15 cellular contexts compared by ENCODE assay signal in the genomic region with DNA sequence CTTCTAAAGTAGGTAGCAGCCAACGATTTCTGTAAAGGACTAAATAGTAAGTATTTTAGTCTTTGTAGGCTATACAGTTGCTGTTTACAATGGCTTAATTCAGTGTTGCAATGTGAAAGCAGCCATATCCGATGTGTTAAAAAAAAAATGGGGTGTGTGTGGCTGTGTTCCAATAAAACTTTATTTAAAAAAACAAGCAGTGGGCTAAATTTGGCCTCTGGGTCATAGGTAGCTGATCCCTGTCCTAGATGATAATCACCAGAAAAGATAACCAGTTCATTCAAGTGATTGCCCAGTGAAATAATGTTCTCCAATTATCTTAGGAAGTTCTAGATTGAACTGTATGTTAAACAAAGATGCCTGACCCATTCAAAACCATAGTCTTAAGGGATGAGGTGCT.
A peak's percentile ranks its signal among the peaks of the same experiment; 100 is the strongest.
DNase-seq lines count a peak whose midpoint lies in the region; ATAC-seq, FAIRE-seq and TF ChIP-seq lines count a peak whose summit lies in the region.
"Had no signal": no experiment of that assay in that cellular context is flagged by ENCODE, and none has a peak within 500 bp of the region (broad histone marks: within the 10 kb centered on the region; RNA-seq: fewer than 3 reads in every experiment).

No MANE protein-coding gene starts in this region.

- H4K20me1 ChIP-seq in HepG2 (ENCODE audit: insufficient read depth, low read length): no peaks in the 10 kb centered on the region
- H4K20me1 ChIP-seq in GM12878 (ENCODE audit: control insufficient read depth, insufficient read depth): no peaks in the 10 kb centered on the region
- H4K20me1 ChIP-seq in keratinocyte (ENCODE audit: control insufficient read depth, extremely low read depth, insufficient read depth, low read length): no peaks in the 10 kb centered on the region

- ATAC-seq in HepG2 (no peak), right lobe of liver (no peak), GM12878 (no peak)
- ATAC-seq: Right ventricle myocardium inferior had no signal

- POLR2A ChIA-PET in HepG2 (lab: Yijun Ruan, JAX): no interaction called here
- POLR2A ChIA-PET in GM12878 (lab: Charles Lee): no interaction called here

- no peak for TF ChIP-seq CTCF in HepG2 (CRISPR knock-in tag; IDR thresholded peaks at IDR 0.05)
- no peak for TF ChIP-seq CTCF in right lobe of liver (IDR thresholded peaks at IDR 0.05)
- TF ChIP-seq CTCF in GM12878 (IDR thresholded peaks at IDR 0.05 in 2 of 3, conservative IDR thresholded peaks at IDR 0.05 in 1 of 3; ENCODE audit: control insufficient read depth in 2 of 3, extremely low read depth in 1 of 3, insufficient read depth in 1 of 3, low read depth in 3 of 3, low read length in 3 of 3): no peak
- TF ChIP-seq CTCF in keratinocyte (optimal IDR thresholded peaks at IDR 0.05 in 1 of 3, IDR thresholded peaks at IDR 0.05 in 1 of 3, conservative IDR thresholded peaks at IDR 0.05 in 1 of 3; ENCODE audit: extremely low read depth in 1 of 3, insufficient read depth in 2 of 3, low read length in 3 of 3): no peak

- H3K27ac ChIP-seq in HepG2 (ENCODE audit: extremely low read length, insufficient read depth, low read length) (no peak overlapping the region), right lobe of liver (no peak overlapping the region), GM12878 (ENCODE audit: control insufficient read depth, insufficient read depth) (no peak overlapping the region), keratinocyte (ENCODE audit: control insufficient read depth, insufficient read depth, low read length) (no peak overlapping the region)

- DNase-seq in HepG2 (ENCODE audit: low spot score) (no peak), right lobe of liver (no peak), GM12878 (ENCODE audit: low read depth, low spot score) (no peak), keratinocyte (ENCODE audit: low read depth, low spot score) (no peak), NCI-H2171 treated with DMSO at 0.1 percent for 48 hours (lab: John Stamatoyannopoulos, UW) (no peak), GM12892 (ENCODE audit: insufficient read length) (no peak)
- no peak for DNase-seq in effector CD8-positive, alpha-beta T cell (lab: John Stamatoyannopoulos, UW)
- DNase-seq: C1 segment of cervical spinal cord; CD8-positive, alpha-beta memory T cell; NCI-H1092 treated with DMSO at 0.1 percent for 48 hours; NCI-H2081; NCI-H446 treated with DMSO at 0.1 percent for 48 hours; Peyer's patch had no signal

- TF ChIP-seq RAD21 in HepG2 (CRISPR knock-in tag; IDR thresholded peaks at IDR 0.05) (no peak), GM12878 (IDR thresholded peaks at IDR 0.05; ENCODE audit: insufficient read depth, low read depth, low read length) (no peak)

- dilution Hi-C loops in keratinocyte (cut with MboI; ENCODE audit: extremely low pct_ligation_motif_present, low sequenced_read_pairs): no loop called here

- H3K9me3 ChIP-seq in HepG2 (ENCODE audit: low read length): no peaks in the 10 kb centered on the region
- no peaks in the 10 kb centered on the region for H3K9me3 ChIP-seq in right lobe of liver
- no peaks in the 10 kb centered on the region for H3K9me3 ChIP-seq in GM12878 (replicated peaks; ENCODE audit: control insufficient read depth, insufficient read depth, low read length)
- H3K9me3 ChIP-seq in keratinocyte (ENCODE audit: control insufficient read depth, low read depth, low read length): no peaks in the 10 kb centered on the region
- H3K9me3 ChIP-seq: Peyer's patch had no signal

- no peak for FAIRE-seq in HepG2 (lab: Jason Lieb, UNC)
- FAIRE-seq in GM12878 (lab: Jason Lieb, UNC): no peak
- FAIRE-seq in keratinocyte (lab: Jason Lieb, UNC): no peak
- FAIRE-seq in GM12892 (lab: Jason Lieb, UNC): no peak
- FAIRE-seq: H54 had no signal

- H3K4me2 ChIP-seq in HepG2 (ENCODE audit: low read depth, low read length): no peak overlapping the region
- no peak overlapping the region for H3K4me2 ChIP-seq in GM12878 (ENCODE audit: control insufficient read depth, insufficient read depth)
- peak overlapping the region; percentile 45 for H3K4me2 ChIP-seq in keratinocyte (ENCODE audit: control insufficient read depth, extremely low read depth, insufficient read depth, low read depth, low read length)

- peaks cover 0 to 2% of the 10 kb centered on the region in 2 experiments; a peak in 1 of 5 replicates for H3K36me3 ChIP-seq in HepG2 (replicated peaks in 1 of 2; ENCODE audit: control insufficient read depth in 1 of 2, insufficient read depth in 2 of 2, low read length in 2 of 2)
- H3K36me3 ChIP-seq in right lobe of liver: peaks cover 0 to 5% (median 0%) of the 10 kb centered on the region in 4 donors
- H3K36me3 ChIP-seq in GM12878 (ENCODE audit: control insufficient read depth in 2 of 2, insufficient read depth in 2 of 2, low read length in 1 of 2): peaks cover 0 to 15% of the 10 kb centered on the region in 2 experiments; a peak in 3 of 4 replicates
- H3K36me3 ChIP-seq in keratinocyte (ENCODE audit: control insufficient read depth in 2 of 2, extremely low read depth in 1 of 2, insufficient read depth in 2 of 2, low read length in 2 of 2): no peaks in the 10 kb centered on the region

- no peaks in the 10 kb centered on the region for H3K4me1 ChIP-seq in HepG2 (ENCODE audit: insufficient read depth, low read length)
- no peaks in the 10 kb centered on the region for H3K4me1 ChIP-seq in right lobe of liver
- no peaks in the 10 kb centered on the region for H3K4me1 ChIP-seq in GM12878 (ENCODE audit: control insufficient read depth, insufficient read depth, low read length)
- peaks cover 17% of the 10 kb centered on the region for H3K4me1 ChIP-seq in keratinocyte (ENCODE audit: control insufficient read depth, extremely low read depth, insufficient read depth, low read length)
- H3K4me1 ChIP-seq: Peyer's patch had no signal

- TF ChIP-seq POLR2A in HepG2 (IDR thresholded peaks at IDR 0.05; ENCODE audit: insufficient read depth in 1 of 2, low read depth in 2 of 2, low read length in 2 of 2) (no peak), right lobe of liver (IDR thresholded peaks at IDR 0.05) (no peak), GM12878 (IDR thresholded peaks at IDR 0.05; ENCODE audit: low read depth, low read length) (no peak), GM12892 (IDR thresholded peaks at IDR 0.05; ENCODE audit: low read depth, low read length) (no peak)

- intact Hi-C loops in HepG2 (cut with micrococcal nuclease; ENCODE audit: unreplicated experiment): no loop called here
- intact Hi-C loops in right lobe of liver (cut with DNase I): no loop called here
- intact Hi-C loops in GM12878 (cut with micrococcal nuclease; ENCODE audit: unreplicated experiment): no loop called here

- no peak overlapping the region for H2AFZ ChIP-seq in HepG2 (ENCODE audit: low read length)
- no peak overlapping the region for H2AFZ ChIP-seq in GM12878 (ENCODE audit: control insufficient read depth, low read depth, low read length)
- H2AFZ ChIP-seq in keratinocyte (ENCODE audit: control insufficient read depth, low read length): no peak overlapping the region

- TF ChIP-seq EP300 in HepG2 (IDR thresholded peaks at IDR 0.05; ENCODE audit: low read depth in 2 of 2, low read length in 2 of 2) (no peak), HepG2 (CRISPR knock-in tag; IDR thresholded peaks at IDR 0.05; ENCODE audit: borderline replicate concordance) (no peak), GM12878 (IDR thresholded peaks at IDR 0.05; ENCODE audit: borderline replicate concordance in 1 of 2, control insufficient read depth in 1 of 2, low read depth in 2 of 2, low read length in 2 of 2) (no peak)

- RAD21 ChIA-PET in GM12878 (lab: Charles Lee; ENCODE audit: unreplicated experiment): no interaction called here

- no peak overlapping the region for H3K4me3 ChIP-seq in HepG2 (replicated peaks in 1 of 3; ENCODE audit: insufficient read depth in 1 of 3, low read depth in 2 of 3, low read length in 3 of 3)
- no peak overlapping the region for H3K4me3 ChIP-seq in right lobe of liver
- H3K4me3 ChIP-seq in GM12878: no peak overlapping the region
- H3K4me3 ChIP-seq in keratinocyte (ENCODE audit: control insufficient read depth in 2 of 3, extremely low read depth in 1 of 3, insufficient read depth in 2 of 3, low read depth in 1 of 3, low read length in 3 of 3): no peak overlapping the region
- H3K4me3 ChIP-seq: Peyer's patch had no signal

- in situ Hi-C loops in HepG2 (cut with HindIII; ENCODE audit: extremely low pct_ligation_motif_present, low pct_unique_long_range_greater_than_20kb) (no loop called here), GM12878 (cut with MboI) (no loop called here)

- WGBS in HepG2 (ENCODE audit: low lambda C conversion rate): 93% methylated on average over 2 of the region's 2 CpGs
- 83% methylated on average over 2 of the region's 2 CpGs for WGBS in right lobe of liver (ENCODE audit: insufficient coverage, low coverage, low lambda C conversion rate, missing lambda C conversion rate)
- WGBS in GM12878 (ENCODE audit: insufficient coverage, insufficient replicate concordance, low lambda C conversion rate, missing lambda C conversion rate): 98% methylated on average over 2 of the region's 2 CpGs

- H3K9me1 ChIP-seq in keratinocyte (ENCODE audit: control insufficient read depth, extremely low read depth, insufficient read depth, low read length): no peaks in the 10 kb centered on the region

- BruUV-seq in HepG2 (replicated peaks; lab: Mats Ljungman, UMichigan) (no TSS peak), GM12878 (replicated peaks; lab: Mats Ljungman, UMichigan) (no TSS peak)

- CTCF ChIA-PET in HepG2 (lab: Yijun Ruan, JAX; ENCODE audit: low intra/inter-chr PET ratio, low total read pairs): no interaction called here
- CTCF ChIA-PET in GM12878 (lab: Yijun Ruan, JAX): interaction anchor here (1.6 kb wide), 1 partner anchor 12 kb away, joined by 3 read pairs; no protein-coding TSS in a partner anchor

- H3K9ac ChIP-seq in HepG2 (ENCODE audit: insufficient read depth, low read depth, low read length) (no peak overlapping the region), GM12878 (ENCODE audit: control insufficient read depth, insufficient read depth, low read length) (no peak overlapping the region), keratinocyte (ENCODE audit: control insufficient read depth, extremely low read depth, insufficient read depth, low read length) (no peak overlapping the region)

- SMC1A ChIA-PET in GM12878 (lab: Charles Lee; ENCODE audit: uncharacterized antibody, unreplicated experiment): interaction anchor here (0.7 kb wide), 1 partner anchor 14 kb away, joined by 3 read pairs; no protein-coding TSS in a partner anchor

- H3K27me3 ChIP-seq in HepG2 (ENCODE audit: control insufficient read depth in 1 of 2, insufficient read depth in 2 of 2, low read length in 2 of 2): no peaks in the 10 kb centered on the region
- H3K27me3 ChIP-seq in right lobe of liver: no peaks in the 10 kb centered on the region
- no peaks in the 10 kb centered on the region for H3K27me3 ChIP-seq in GM12878 (replicated peaks in 1 of 2; ENCODE audit: control insufficient read depth in 2 of 2, insufficient read depth in 2 of 2, low read length in 1 of 2)
- H3K27me3 ChIP-seq in keratinocyte (ENCODE audit: control insufficient read depth, extremely low read depth, insufficient read depth, low read length): no peaks in the 10 kb centered on the region
- H3K27me3 ChIP-seq: Peyer's patch had no signal

- H3K79me2 ChIP-seq in HepG2 (ENCODE audit: insufficient read depth, low read length): no peaks in the 10 kb centered on the region
- no peaks in the 10 kb centered on the region for H3K79me2 ChIP-seq in GM12878 (ENCODE audit: control insufficient read depth, insufficient read depth, low read length)
- H3K79me2 ChIP-seq in keratinocyte (ENCODE audit: control insufficient read depth, insufficient read depth, low read length): no peaks in the 10 kb centered on the region

Comparison
In these comparisons a context has a peak if more than half of its experiments do, and no peak if none do; other contexts are left out.
1. Of the 75 proteins assayed by ChIP-seq in both HepG2 and GM12878: peak only in HepG2: none; only in GM12878: none; in both: ZBTB40; in neither: 74.